16 cellular contexts compared by ENCODE assay signal in genomic region chr13:51723529-51723928, GRCh38.
DNase-seq lines count a peak whose midpoint lies in the region; ATAC-seq and TF ChIP-seq lines count a peak whose summit lies in the region.
"Had no signal": no experiment of that assay in that cellular context is flagged by ENCODE, and none has a peak within 500 bp of the region (broad histone marks: within the 10 kb centered on the region; RNA-seq: fewer than 3 reads in every experiment).

No MANE protein-coding gene starts in this region.

- H3K4me1 ChIP-seq in left ventricle myocardium inferior, result peaks cover 66% of the 10 kb centered on the region
- H3K4me1 ChIP-seq in tibial artery, result peaks cover 0 to 66% (median 23%) of the 10 kb centered on the region in 4 donors

- intact Hi-C loops in left ventricle myocardium inferior (cut with micrococcal nuclease), result loop anchor here (10.0 kb wide), 1 partner anchor 269 kb away; the partner anchor contains the start of gene INTS6
- intact Hi-C loops in left cardiac atrium (cut with DNase I), result loop anchor here in 1 of 2 donors (10.0 kb wide), 1 partner anchor 99 kb away; no protein-coding TSS in a partner anchor
- intact Hi-C loops in dorsolateral prefrontal cortex (cut with DNase I), result loop anchor here in 1 of 2 donors (10.0 kb wide), 1 partner anchor 81 kb away; the partner anchor contains the start of gene DHRS12
- intact Hi-C loops in tibial artery (cut with DNase I; ENCODE audit: low total_unique reads), result loop anchor here (10.0 kb wide), 1 partner anchor 139 kb away; the partner anchor contains the start of gene WDFY2

- no peaks in the 10 kb centered on the region for H3K27me3 ChIP-seq in left ventricle myocardium inferior (ENCODE audit: low read depth)
- H3K27me3 ChIP-seq in dorsolateral prefrontal cortex, result no peaks in the 10 kb centered on the region
- no peaks in the 10 kb centered on the region for H3K27me3 ChIP-seq in tibial artery
- H3K27me3 ChIP-seq: BLaER1 treated with 17β-estradiol and CSF1 and Interleukin-3, amounts not matched to agents 10 nM and 100 nM had no signal

- TF ChIP-seq CTCF in left ventricle myocardium inferior (IDR thresholded peaks at IDR 0.05; ENCODE audit: borderline replicate concordance) (no peak), dorsolateral prefrontal cortex (IDR thresholded peaks at IDR 0.05 in 54 of 56, conservative IDR thresholded peaks at IDR 0.05 in 2 of 56; ENCODE audit: low read depth in 1 of 56, partially characterized antibody in 56 of 56) (peak in 1 of 56 donors; percentile 19), tibial artery (IDR thresholded peaks at IDR 0.05) (no peak)

- H3K36me3 ChIP-seq in left ventricle myocardium inferior (no peaks in the 10 kb centered on the region), tibial artery (no peaks in the 10 kb centered on the region)

- no peak overlapping the region for H3K4me3 ChIP-seq in left ventricle myocardium inferior
- H3K4me3 ChIP-seq in dorsolateral prefrontal cortex, result peak overlapping the region in 1 of 59 donors; percentile 18
- H3K4me3 ChIP-seq in tibial artery, result no peak overlapping the region
- H3K4me3 ChIP-seq: BLaER1 treated with 17β-estradiol and CSF1 and Interleukin-3, amounts not matched to agents 10 nM and 100 nM had no signal

- DNase-seq in left ventricle myocardium inferior (no peak), left cardiac atrium (no peak), dorsolateral prefrontal cortex (peak in 1 of 10 donors; percentile 55), substantia nigra (lab: John Stamatoyannopoulos, UW) (peak in 3 of 49 donors; percentile 14 to 54 (median 33)), tibial artery (no peak), NCI-H774 (lab: John Stamatoyannopoulos, UW) (no peak)
- DNase-seq: 8988T; AML-193; Calu3; CD4-positive, CD25-positive, alpha-beta regulatory T cell; DMS79; GOT3; H9 had no signal

- no peak for ATAC-seq in left cardiac atrium
- ATAC-seq in GM21528 (IDR thresholded peaks at IDR 0.05; ENCODE audit: low FRiP score, unreplicated experiment), result no peak
- ATAC-seq: HepG2 had no signal

- H3K9me3 ChIP-seq in left ventricle myocardium inferior (replicated peaks) (no peaks in the 10 kb centered on the region), tibial artery (no peaks in the 10 kb centered on the region)
- H3K9me3 ChIP-seq: BLaER1 treated with 17β-estradiol and CSF1 and Interleukin-3, amounts not matched to agents 10 nM and 100 nM had no signal

- H3K27ac ChIP-seq in left ventricle myocardium inferior (replicated peaks) (peak overlapping the region; percentile 22), dorsolateral prefrontal cortex (peak overlapping the region in 45 of 59 donors; percentile 0 to 82 (median 57)), substantia nigra (ENCODE audit: low read depth, low read length, poor library complexity, severe bottlenecking) (peak overlapping the region; percentile 66), tibial artery (peak overlapping the region in 1 of 2 donors; percentile 53)
- H3K27ac ChIP-seq: BLaER1 treated with 17β-estradiol and CSF1 and Interleukin-3, amounts not matched to agents 10 nM and 100 nM had no signal
